ENCODE assay signal across 9 cellular contexts in the genomic region with DNA sequence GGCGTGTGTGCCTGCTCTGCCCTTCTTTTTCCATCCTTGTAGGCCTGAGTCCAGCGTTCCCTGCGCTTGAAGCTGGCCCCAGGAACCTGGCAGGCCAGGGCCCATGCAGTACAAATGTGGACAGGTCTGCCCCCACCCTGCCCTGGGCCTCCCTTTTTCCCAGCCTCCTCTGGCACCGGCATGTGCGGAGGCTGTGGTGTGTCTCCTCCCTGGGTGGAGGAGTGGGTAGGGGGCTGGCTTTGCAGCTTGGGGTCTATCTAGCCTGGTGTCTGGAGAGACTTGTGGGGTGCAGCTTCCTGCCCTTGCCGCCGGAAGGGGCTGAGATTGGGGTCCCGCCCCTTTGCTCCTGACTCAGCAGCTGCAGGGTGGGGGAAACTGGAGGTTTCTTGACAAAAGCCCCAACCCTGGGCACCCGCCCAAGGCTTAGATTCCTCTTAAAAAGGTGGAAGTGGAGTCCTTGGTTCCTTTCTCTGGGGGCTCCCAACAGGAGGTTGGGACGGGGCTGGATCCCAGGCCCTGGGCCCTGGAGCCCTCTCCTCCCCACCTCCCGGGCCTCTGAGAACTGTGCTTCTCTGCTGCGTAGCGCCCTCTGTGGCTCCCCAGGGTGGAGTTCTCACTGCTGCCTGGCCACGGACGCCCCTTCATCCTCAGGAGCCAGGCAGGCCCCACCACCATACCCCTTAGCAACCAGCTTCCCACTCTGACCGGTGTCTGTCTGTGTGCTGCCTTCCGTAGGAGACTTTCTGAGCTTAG. TPM values are rescaled to one million over a fixed set of nuclear protein-coding genes. Genes with fewer than 3 reads are reported as not detected.
DNase-seq lines count a peak whose midpoint lies in the region; ATAC-seq and TF ChIP-seq lines count a peak whose summit lies in the region.
"Had no signal": no experiment of that assay in that cellular context is flagged by ENCODE, and none has a peak within 500 bp of the region (broad histone marks: within the 10 kb centered on the region; RNA-seq: fewer than 3 reads in every experiment).

No MANE protein-coding gene starts in this region.

- BruUV-seq in MCF 10A (replicated peaks; lab: Mats Ljungman, UMichigan) (no TSS peak), mammary epithelial cell (replicated peaks; lab: Mats Ljungman, UMichigan) (no TSS peak)

- H3K27ac Mint-ChIP-seq in MCF 10A (ENCODE audit: low read depth, unreplicated experiment): peak overlapping the region; percentile 19

- H3K4me1 ChIP-seq in mammary epithelial cell (ENCODE audit: insufficient read depth, low read length): peaks cover 1% of the 10 kb centered on the region
- H3K4me1 ChIP-seq in lower lobe of right lung: peaks cover 83% of the 10 kb centered on the region
- peaks cover 79% of the 10 kb centered on the region for H3K4me1 ChIP-seq in upper lobe of right lung

- H3K9me3 ChIP-seq in mammary epithelial cell (replicated peaks; ENCODE audit: insufficient read depth, low read length) (no peaks in the 10 kb centered on the region), lower lobe of right lung (no peaks in the 10 kb centered on the region), upper lobe of right lung (no peaks in the 10 kb centered on the region)

- peaks cover 8% of the 10 kb centered on the region for H4K20me1 ChIP-seq in mammary epithelial cell (ENCODE audit: insufficient read depth, low read length)

- no peak overlapping the region for H3K4me3 Mint-ChIP-seq in MCF 10A (ENCODE audit: unreplicated experiment)

- H3K27me3 ChIP-seq in mammary epithelial cell (ENCODE audit: insufficient read depth, low read length) (no peaks in the 10 kb centered on the region), lower lobe of right lung (ENCODE audit: low read depth) (no peaks in the 10 kb centered on the region), upper lobe of right lung (no peaks in the 10 kb centered on the region)

- no peaks in the 10 kb centered on the region for H3K9me3 Mint-ChIP-seq in MCF 10A (ENCODE audit: unreplicated experiment)

- H3K36me3 Mint-ChIP-seq in MCF 10A (ENCODE audit: insufficient read depth, unreplicated experiment): peaks cover 5% of the 10 kb centered on the region

- WGBS in mammary epithelial cell (ENCODE audit: low coverage, missing lambda C conversion rate): 94% methylated on average over 8 of the region's 17 CpGs

- intact Hi-C loops in MCF 10A (cut with micrococcal nuclease): no loop called here
- intact Hi-C loops in mammary epithelial cell (cut with micrococcal nuclease): no loop called here
- intact Hi-C loops in lower lobe of right lung (cut with DNase I): no loop called here
- intact Hi-C loops in upper lobe of right lung (cut with DNase I): no loop called here

- DNase-seq in MCF 10A (ENCODE audit: unreplicated experiment) (no peak), mammary epithelial cell (no peak), astrocyte of the cerebellum (ENCODE audit: low read depth) (no peak), lower lobe of right lung (peak; percentile 78), upper lobe of right lung (no peak), kidney glomerular epithelial cell (lab: John Stamatoyannopoulos, UW) (no peak), HK-2 (ENCODE audit: unreplicated experiment) (no peak), amniotic stem cell (lab: John Stamatoyannopoulos, UW) (no peak)
- DNase-seq: T-helper 1 cell had no signal

- dilution Hi-C loops in mammary epithelial cell (cut with HindIII; ENCODE audit: low sequenced_read_pairs): no loop called here

- no peak for TF ChIP-seq CTCF in MCF 10A (IDR thresholded peaks at IDR 0.05; ENCODE audit: unreplicated experiment)
- TF ChIP-seq CTCF in mammary epithelial cell (conservative IDR thresholded peaks at IDR 0.05 in 1 of 2, IDR thresholded peaks at IDR 0.05 in 1 of 2; ENCODE audit: extremely low read depth in 1 of 2, insufficient read depth in 1 of 2, low read depth in 1 of 2, low read length in 2 of 2): no peak
- TF ChIP-seq CTCF in astrocyte of the cerebellum (IDR thresholded peaks at IDR 0.05; ENCODE audit: low read depth, low read length, missing control alignments): peak; percentile 24
- no peak for TF ChIP-seq CTCF in lower lobe of right lung (IDR thresholded peaks at IDR 0.05)
- TF ChIP-seq CTCF in upper lobe of right lung (IDR thresholded peaks at IDR 0.05): no peak

- in situ Hi-C loops in mammary epithelial cell (cut with MboI; ENCODE audit: low sequenced_read_pairs in 2 of 2): no loop called here
- in situ Hi-C loops in astrocyte of the cerebellum (cut with HindIII; ENCODE audit: low sequenced_read_pairs): no loop called here

- no peak overlapping the region for H3K9ac ChIP-seq in mammary epithelial cell (ENCODE audit: insufficient read depth, low read length)

- ATAC-seq in lower lobe of right lung (peak in 1 of 2 donors; percentile 6), upper lobe of right lung (no peak)

- no peak overlapping the region for H3K4me2 ChIP-seq in mammary epithelial cell (ENCODE audit: insufficient read depth, low read depth, low read length)

- no peak overlapping the region for H2AFZ ChIP-seq in mammary epithelial cell (ENCODE audit: low read depth, low read length)

- peaks cover 100% of the 10 kb centered on the region for H3K79me2 ChIP-seq in mammary epithelial cell (ENCODE audit: insufficient read depth, low read length)

- POLR2A ChIA-PET in MCF 10A (lab: Yijun Ruan, JAX): interaction anchor here (1.4 kb wide), 1 partner anchor 20 kb away, joined by 3 read pairs; no protein-coding TSS in a partner anchor

- H3K36me3 ChIP-seq in mammary epithelial cell (ENCODE audit: insufficient read depth, low read length) (no peaks in the 10 kb centered on the region), lower lobe of right lung (no peaks in the 10 kb centered on the region), upper lobe of right lung (no peaks in the 10 kb centered on the region)

- CTCF ChIA-PET in MCF 10A (lab: Yijun Ruan, JAX): interaction anchor here (0.6 to 0.7 kb wide), 2 partner anchors 201 to 550 kb away, joined by 3 read pairs; no protein-coding TSS in a partner anchor
- CTCF ChIA-PET in mammary epithelial cell (lab: Charles Lee; ENCODE audit: low non-redundant PET): no interaction called here

- peaks cover 22% of the 10 kb centered on the region for H3K4me1 Mint-ChIP-seq in MCF 10A (ENCODE audit: insufficient read depth, unreplicated experiment)

- H3K27me3 Mint-ChIP-seq in MCF 10A (ENCODE audit: insufficient read depth, unreplicated experiment): no peaks in the 10 kb centered on the region

- H3K27ac ChIP-seq in mammary epithelial cell (ENCODE audit: insufficient read depth, low read depth, low read length) (no peak overlapping the region), lower lobe of right lung (peak overlapping the region; percentile 76), upper lobe of right lung (peak overlapping the region; percentile 58)

- H3K4me3 ChIP-seq in mammary epithelial cell (replicated peaks in 1 of 3; ENCODE audit: insufficient read depth in 1 of 3, low read depth in 2 of 3, low read length in 3 of 3): no peak overlapping the region
- H3K4me3 ChIP-seq in astrocyte of the cerebellum (ENCODE audit: low read depth, low read length): no peak overlapping the region
- H3K4me3 ChIP-seq in lower lobe of right lung: peak overlapping the region; percentile 5
- no peak overlapping the region for H3K4me3 ChIP-seq in upper lobe of right lung

RNA-seq across cellular contexts. Expression of a gene that starts 18.0 kb away (rescaled TPM):
- total RNA-seq in MCF 10A (2022): 57.7 and 65.5 TPM in 2 replicates
- 10 to 100 TPM; 31.0 to 39.2 TPM for total RNA-seq in mammary epithelial cell
- 25.2 TPM for polyA plus RNA-seq in mammary epithelial cell
- polyA minus RNA-seq in mammary epithelial cell: 28.5 TPM
- total RNA-seq in lower lobe of right lung: 85.7 TPM
- 80.6 TPM for total RNA-seq in upper lobe of right lung
